In genomic region chr17:42675348-42675983, GRCh38 we compare ENCODE assay signal across 8 cellular contexts.
A peak's percentile ranks its signal among the peaks of the same experiment; 100 is the strongest.
DNase-seq lines count a peak whose midpoint lies in the region; ATAC-seq and TF ChIP-seq lines count a peak whose summit lies in the region.

No MANE protein-coding gene starts in this region.

- H3K4me3 ChIP-seq in BLaER1 (peak overlapping the region; percentile 83), MM.1S (ENCODE audit: low read length) (peak overlapping the region; percentile 100), muscle layer of colon (ENCODE audit: low read depth in 1 of 2, low read length in 2 of 2) (peak overlapping the region; percentile 96 to 97)

- peaks cover 53% of the 10 kb centered on the region for H3K4me1 Mint-ChIP-seq in activated naive CD8-positive, alpha-beta T cell treated with anti-CD3 and anti-CD28 coated beads, Interleukin-2, amount 50 U/mL, for 24 hours

- H3K27me3 Mint-ChIP-seq in activated naive CD8-positive, alpha-beta T cell treated with anti-CD3 and anti-CD28 coated beads, Interleukin-2, amount 50 U/mL, for 24 hours, result peaks cover 50% of the 10 kb centered on the region

- DNase-seq in MM.1S (peak; percentile 27), iPS-NIHi7 (ENCODE audit: extremely low spot score) (no peak), SW480 (ENCODE audit: low spot score) (no peak)
- no peak for DNase-seq in activated naive CD8-positive, alpha-beta T cell treated with anti-CD3 and anti-CD28 coated beads, Interleukin-2, amount 50 U/mL, for 24 hours

- H3K4me2 ChIP-seq in BLaER1 (peak overlapping the region; percentile 91), MM.1S (ENCODE audit: low read depth, low read length) (peak overlapping the region; percentile 94)

- H3K27ac ChIP-seq in BLaER1 (peak overlapping the region; percentile 54), MM.1S (ENCODE audit: low read length) (peak overlapping the region; percentile 48; the same call in 1 of the 2 replicates), cingulate gyrus (ENCODE audit: low read depth, low read length) (peak overlapping the region; percentile 85), muscle layer of colon (ENCODE audit: low read depth, low read length) (peak overlapping the region; percentile 96)

- no peaks in the 10 kb centered on the region for H3K9me2 ChIP-seq in MM.1S (replicated peaks; ENCODE audit: insufficient read depth, low read length)

- no peaks in the 10 kb centered on the region for H3K36me3 Mint-ChIP-seq in activated naive CD8-positive, alpha-beta T cell treated with anti-CD3 and anti-CD28 coated beads, Interleukin-2, amount 50 U/mL, for 24 hours (ENCODE audit: low read depth)

- H3K9me3 Mint-ChIP-seq in activated naive CD8-positive, alpha-beta T cell treated with anti-CD3 and anti-CD28 coated beads, Interleukin-2, amount 50 U/mL, for 24 hours, result no peaks in the 10 kb centered on the region

- H3K9me3 ChIP-seq in BLaER1 (no peaks in the 10 kb centered on the region), MM.1S (replicated peaks; ENCODE audit: insufficient read depth, low read length) (no peaks in the 10 kb centered on the region), muscle layer of colon (ENCODE audit: low read length) (no peaks in the 10 kb centered on the region)

- H3K9ac ChIP-seq in BLaER1 (peak overlapping the region; percentile 74), MM.1S (ENCODE audit: low read length) (peak overlapping the region; percentile 92), muscle layer of colon (ENCODE audit: low read length) (peak overlapping the region; percentile 92)

- TF ChIP-seq CTCF in MM.1S (IDR thresholded peaks at IDR 0.05; ENCODE audit: low read length), result no peak

- H3K27me3 ChIP-seq in BLaER1 (peaks cover 53% of the 10 kb centered on the region), MM.1S (replicated peaks; ENCODE audit: insufficient read depth, low read length) (no peaks in the 10 kb centered on the region), muscle layer of colon (ENCODE audit: control insufficient read depth in 1 of 2, insufficient read depth in 2 of 2, low read length in 2 of 2) (no peaks in the 10 kb centered on the region)

- peaks cover 28% of the 10 kb centered on the region for H3K36me3 ChIP-seq in BLaER1
- peaks cover 11% of the 10 kb centered on the region for H3K36me3 ChIP-seq in MM.1S (replicated peaks; ENCODE audit: insufficient read depth, low read length)
- H3K36me3 ChIP-seq in muscle layer of colon (ENCODE audit: insufficient read depth, low read length), result peaks cover 30% of the 10 kb centered on the region

- H4K20me1 ChIP-seq in BLaER1 (peaks cover 59% of the 10 kb centered on the region), MM.1S (ENCODE audit: insufficient read depth, low read length) (no peaks in the 10 kb centered on the region)

- H3K79me2 ChIP-seq in MM.1S (ENCODE audit: low read length), result peaks cover 76% of the 10 kb centered on the region

- H3F3A ChIP-seq in MM.1S (ENCODE audit: insufficient read depth, low read length), result peaks cover 27% of the 10 kb centered on the region

- H3K4me1 ChIP-seq in BLaER1, result peaks cover 66% of the 10 kb centered on the region
- H3K4me1 ChIP-seq in MM.1S (ENCODE audit: low read length), result peaks cover 18% of the 10 kb centered on the region
- peaks cover 39% of the 10 kb centered on the region for H3K4me1 ChIP-seq in muscle layer of colon (ENCODE audit: insufficient read depth, low read length)

- no peak overlapping the region for H3K4me3 Mint-ChIP-seq in activated naive CD8-positive, alpha-beta T cell treated with anti-CD3 and anti-CD28 coated beads, Interleukin-2, amount 50 U/mL, for 24 hours

- 0 out of 2 replicates have a peak overlapping the region, but pooled peaks have one; percentile 18 for H2AFZ ChIP-seq in MM.1S (ENCODE audit: low read length)

- H3K27ac Mint-ChIP-seq in activated naive CD8-positive, alpha-beta T cell treated with anti-CD3 and anti-CD28 coated beads, Interleukin-2, amount 50 U/mL, for 24 hours, result no peak overlapping the region

- no peak for ATAC-seq in activated naive CD8-positive, alpha-beta T cell treated with anti-CD3 and anti-CD28 coated beads, Interleukin-2, amount 50 U/mL, for 24 hours
- no peak for ATAC-seq in HG02938 (IDR thresholded peaks at IDR 0.05; ENCODE audit: unreplicated experiment)
